8 cellular contexts compared by ENCODE assay signal in genomic region chrX:63561425-63561824, GRCh38.
DNase-seq lines count a peak whose midpoint lies in the region; ATAC-seq lines count a peak whose summit lies in the region.

No MANE protein-coding gene starts in this region.

- H3K27ac ChIP-seq in BLaER1 treated with 17β-estradiol and CSF1 and Interleukin-3, amounts not matched to agents 10 nM and 100 nM, result no peak overlapping the region
- H3K27ac ChIP-seq in Karpas-422 (ENCODE audit: low read length), result no peak overlapping the region
- H3K27ac ChIP-seq in naive thymus-derived CD4-positive, alpha-beta T cell (ENCODE audit: low read depth, low read length), result peak overlapping the region; percentile 59

- POLR2A ChIA-PET in naive thymus-derived CD4-positive, alpha-beta T cell (lab: Charles Lee), result no interaction called here

- peaks cover 0 to 2% (median 1%) of the 10 kb centered on the region in 5 donors for H3K27me3 Mint-ChIP-seq in naive thymus-derived CD4-positive, alpha-beta T cell

- intact Hi-C loops in naive thymus-derived CD4-positive, alpha-beta T cell (cut with micrococcal nuclease), result loop anchor here (1.0 to 5.0 kb wide), 8 partner anchors 193 to 1971 kb away; partner anchors contain the start of genes AMER1 (in 1 of the 2), LAS1L (in 1 of the 2), MTMR8 (in 1 of the 2) and SPIN4 (in 1 of the 2)

- H3K9me3 Mint-ChIP-seq in naive thymus-derived CD4-positive, alpha-beta T cell, result peaks cover 0 to 12% (median 4%) of the 10 kb centered on the region in 11 donors

- peak overlapping the region; percentile 64 to 73 (median 72); a peak in 19 of 20 replicates for H3K4me3 ChIP-seq in BLaER1 treated with 17β-estradiol and CSF1 and Interleukin-3, amounts not matched to agents 10 nM and 100 nM
- peak overlapping the region; percentile 90 for H3K4me3 ChIP-seq in Karpas-422 (ENCODE audit: low read length)
- H3K4me3 ChIP-seq in naive thymus-derived CD4-positive, alpha-beta T cell (ENCODE audit: low read length), result peak overlapping the region; percentile 87

- CTCF ChIA-PET in naive thymus-derived CD4-positive, alpha-beta T cell (lab: Charles Lee), result no interaction called here

- H3K4me1 ChIP-seq in BLaER1 treated with 17β-estradiol and CSF1 and Interleukin-3, amounts not matched to agents 10 nM and 100 nM, result peaks cover 0 to 13% (median 4%) of the 10 kb centered on the region in 10 experiments; a peak in 6 of 20 replicates
- peaks cover 13% of the 10 kb centered on the region; the same call in 1 of the 2 replicates for H3K4me1 ChIP-seq in Karpas-422 (ENCODE audit: low read length)
- H3K4me1 ChIP-seq in naive thymus-derived CD4-positive, alpha-beta T cell (ENCODE audit: control insufficient read depth in 2 of 2, insufficient read depth in 2 of 2, low read length in 2 of 2), result peaks cover 0 to 4% of the 10 kb centered on the region in 2 donors

- peak overlapping the region; percentile 59; the same call in 1 of the 2 replicates for H2AFZ ChIP-seq in Karpas-422 (ENCODE audit: low read length)

- H3K9ac ChIP-seq in BLaER1 treated with 17β-estradiol and CSF1 and Interleukin-3, amounts not matched to agents 10 nM and 100 nM, result peak overlapping the region in 3 of 11 experiments; percentile 36 to 75 (median 72); a peak in 3 of 22 replicates
- peak overlapping the region; percentile 76 for H3K9ac ChIP-seq in Karpas-422 (ENCODE audit: low read length)

- peaks cover 46% of the 10 kb centered on the region for H3K79me2 ChIP-seq in Karpas-422 (ENCODE audit: low read length)

- peaks cover 3 to 33% (median 18%) of the 10 kb centered on the region in 7 donors for H3K4me1 Mint-ChIP-seq in naive thymus-derived CD4-positive, alpha-beta T cell

- peaks cover 4 to 18% (median 13%) of the 10 kb centered on the region in 11 experiments; a peak in 10 of 22 replicates for H3K9me3 ChIP-seq in BLaER1 treated with 17β-estradiol and CSF1 and Interleukin-3, amounts not matched to agents 10 nM and 100 nM (replicated peaks in 1 of 11)
- H3K9me3 ChIP-seq in Karpas-422 (ENCODE audit: low read length), result no peaks in the 10 kb centered on the region
- no peaks in the 10 kb centered on the region for H3K9me3 ChIP-seq in naive thymus-derived CD4-positive, alpha-beta T cell (ENCODE audit: control insufficient read depth in 2 of 3, low read length in 3 of 3)

- no peak for ATAC-seq in naive thymus-derived CD4-positive, alpha-beta T cell
- ATAC-seq in HG02763 (IDR thresholded peaks at IDR 0.05; ENCODE audit: unreplicated experiment), result no peak
- ATAC-seq in HG03457 (IDR thresholded peaks at IDR 0.05; ENCODE audit: unreplicated experiment), result no peak

- no peaks in the 10 kb centered on the region for H4K20me1 ChIP-seq in BLaER1 treated with 17β-estradiol and CSF1 and Interleukin-3, amounts not matched to agents 10 nM and 100 nM
- H4K20me1 ChIP-seq in Karpas-422 (ENCODE audit: insufficient read depth, low read depth, low read length), result no peaks in the 10 kb centered on the region

- H3K9me2 ChIP-seq in Karpas-422 (replicated peaks; ENCODE audit: insufficient read depth, low read length), result no peaks in the 10 kb centered on the region

- peak overlapping the region in 7 of 9 donors; percentile 15 to 95 (median 87) for H3K27ac Mint-ChIP-seq in naive thymus-derived CD4-positive, alpha-beta T cell

- no peaks in the 10 kb centered on the region; a peak in 2 of 22 replicates for H3K27me3 ChIP-seq in BLaER1 treated with 17β-estradiol and CSF1 and Interleukin-3, amounts not matched to agents 10 nM and 100 nM
- H3K27me3 ChIP-seq in Karpas-422 (ENCODE audit: low read length), result no peaks in the 10 kb centered on the region
- no peaks in the 10 kb centered on the region for H3K27me3 ChIP-seq in naive thymus-derived CD4-positive, alpha-beta T cell (ENCODE audit: control insufficient read depth in 2 of 2, insufficient read depth in 2 of 2, low read length in 2 of 2)

- DNase-seq in Karpas-422 (no peak), cerebellum (ENCODE audit: low spot score) (peak; percentile 2), dedifferentiated amniotic fluid mesenchymal stem cell (ENCODE audit: extremely low spot score) (no peak), C1 segment of cervical spinal cord (lab: John Stamatoyannopoulos, UW) (no peak)
- DNase-seq in naive thymus-derived CD4-positive, alpha-beta T cell, result no peak

- no peaks in the 10 kb centered on the region for H3K36me3 ChIP-seq in BLaER1 treated with 17β-estradiol and CSF1 and Interleukin-3, amounts not matched to agents 10 nM and 100 nM
- H3K36me3 ChIP-seq in Karpas-422 (ENCODE audit: insufficient read depth, low read length), result 0 out of 2 replicates have a peak, but pooled peaks cover 4% of the 10 kb centered on the region
- H3K36me3 ChIP-seq in naive thymus-derived CD4-positive, alpha-beta T cell (ENCODE audit: control insufficient read depth in 2 of 3, insufficient read depth in 3 of 3, low read length in 3 of 3), result no peaks in the 10 kb centered on the region

- H3K4me3 Mint-ChIP-seq in naive thymus-derived CD4-positive, alpha-beta T cell, result peak overlapping the region; percentile 93 to 100 (median 96)

- peak overlapping the region; percentile 47 to 78 (median 57) for H3K4me2 ChIP-seq in BLaER1 treated with 17β-estradiol and CSF1 and Interleukin-3, amounts not matched to agents 10 nM and 100 nM
- H3K4me2 ChIP-seq in Karpas-422 (ENCODE audit: low read depth, low read length, poor library complexity, severe bottlenecking), result peak overlapping the region; percentile 82

- peaks cover 0 to 14% (median 11%) of the 10 kb centered on the region in 5 donors for H3K36me3 Mint-ChIP-seq in naive thymus-derived CD4-positive, alpha-beta T cell
